24 cellular contexts compared by ENCODE assay signal in genomic region chr1:114632427-114632826, GRCh38. TPM values are rescaled to one million over a fixed set of nuclear protein-coding genes. Genes with fewer than 3 reads are reported as not detected.
DNase-seq lines count a peak whose midpoint lies in the region; ATAC-seq, FAIRE-seq and TF ChIP-seq lines count a peak whose summit lies in the region.
"Had no signal": no experiment of that assay in that cellular context is flagged by ENCODE, and none has a peak within 500 bp of the region (broad histone marks: within the 10 kb centered on the region; RNA-seq: fewer than 3 reads in every experiment).

No MANE protein-coding gene starts in this region.

- H3K9me3 ChIP-seq in HEK293 (ENCODE audit: control insufficient read depth, insufficient read depth, low read depth, low read length) (no peaks in the 10 kb centered on the region), SK-N-MC (ENCODE audit: low read depth, low read length) (no peaks in the 10 kb centered on the region), pancreas (no peaks in the 10 kb centered on the region)
- H3K9me3 ChIP-seq: A549 had no signal

- DNase-seq in SK-N-MC (ENCODE audit: low read depth, low spot score) (no peak), left kidney (ENCODE audit: low read depth, low spot score) (peak; percentile 21), GM20000 (ENCODE audit: low spot score) (no peak), pancreas (no peak)
- DNase-seq: AML-193; C1 segment of cervical spinal cord; CD4-positive, alpha-beta memory T cell; CD4-positive, CD25-positive, alpha-beta regulatory T cell; CD8-positive, alpha-beta memory T cell; COR-L47; DMS 273 treated with DMSO at 0.1 percent for 48 hours; DMS153; DMS53; DMS79; DND-41; EL; GDM1 had no signal

- POLR2A ChIA-PET in HEK293 (lab: Yijun Ruan, JAX) = no interaction called here

- H3K27ac ChIP-seq in HEK293 (ENCODE audit: extremely low read depth, low read depth, low read length) (no peak overlapping the region), SK-N-MC (peak overlapping the region; percentile 17; the same call in 1 of the 2 replicates), pancreas (no peak overlapping the region)
- H3K27ac ChIP-seq: 22Rv1, A549, BLaER1 had no signal

- H3K36me3 ChIP-seq in HEK293 (ENCODE audit: control insufficient read depth in 2 of 2, insufficient read depth in 1 of 2, low read length in 2 of 2) (no peaks in the 10 kb centered on the region), SK-N-MC (ENCODE audit: insufficient read depth, low read length) (peaks cover 35% of the 10 kb centered on the region), pancreas (no peaks in the 10 kb centered on the region)
- H3K36me3 ChIP-seq: BLaER1 had no signal

- ATAC-seq in pancreas = no peak
- ATAC-seq: A549, GM12878 had no signal

- no peak for FAIRE-seq in pancreas (lab: Jason Lieb, UNC)
- FAIRE-seq: A549, GM12878, GM12892, GM18507 had no signal

- TF ChIP-seq CTCF in HEK293 (tag by site-specific recombination; IDR thresholded peaks at IDR 0.05) (no peak), GM20000 (IDR thresholded peaks at IDR 0.05; ENCODE audit: extremely low read depth, missing control alignments) (no peak), pancreas (IDR thresholded peaks at IDR 0.05) (no peak)

- H3K4me3 ChIP-seq in HEK293 (ENCODE audit: low read depth, low read length) = no peak overlapping the region
- H3K4me3 ChIP-seq in SK-N-MC = no peak overlapping the region
- no peak overlapping the region for H3K4me3 ChIP-seq in pancreas
- H3K4me3 ChIP-seq: A549, BLaER1, GM12878 had no signal

- CTCF ChIA-PET in HEK293 (lab: Yijun Ruan, JAX) = no interaction called here

- H3K4me1 ChIP-seq in HEK293 (ENCODE audit: control insufficient read depth, insufficient read depth, low read length) (no peaks in the 10 kb centered on the region), pancreas (no peaks in the 10 kb centered on the region)
- H3K4me1 ChIP-seq: A549, BLaER1 had no signal

- no peaks in the 10 kb centered on the region for H3K27me3 ChIP-seq in pancreas
- H3K27me3 ChIP-seq: BLaER1 had no signal

- H3K9ac ChIP-seq in SK-N-MC (ENCODE audit: insufficient read length) = no peak overlapping the region
- H3K9ac ChIP-seq: BLaER1 had no signal

- intact Hi-C loops in pancreas (cut with DNase I) = no loop called here

TF ChIP-seq in HEK293, 187 proteins besides CTCF, POLR2A, EP300 and RAD21:
- TF ChIP-seq ZNF792 (tag by site-specific recombination; IDR thresholded peaks at IDR 0.05) (no peak), ZNF223 (tag by site-specific recombination; IDR thresholded peaks at IDR 0.05) (no peak), ZNF521 (tag by site-specific recombination; IDR thresholded peaks at IDR 0.05) (no peak), PRDM6 (tag by site-specific recombination; IDR thresholded peaks at IDR 0.05) (peak; percentile 61), ZNF404 (tag by site-specific recombination; IDR thresholded peaks at IDR 0.05) (no peak), ZNF48 (tag by site-specific recombination; IDR thresholded peaks at IDR 0.05) (no peak)

RNA-seq across cellular contexts. Expression of gene DENND2C, which starts 37.4 kb away (rescaled TPM):
- 1 to 10 TPM; 1.0 to 2.5 (median 2.0) TPM for total RNA-seq in pancreas
- polyA plus RNA-seq in pancreas = 1 to 10 TPM; 1.2 to 2.6 TPM

RNA-seq across cellular contexts. Expression of gene BCAS2, which starts 51.0 kb away (rescaled TPM):
- total RNA-seq in pancreas = 10 to 100 TPM; 11.7 to 17.5 (median 13.3) TPM
- 10 to 100 TPM in 1 of 2 donors, 1 to 10 TPM in 1; 9.6 to 24.4 TPM for polyA plus RNA-seq in pancreas
